In the genomic region with DNA sequence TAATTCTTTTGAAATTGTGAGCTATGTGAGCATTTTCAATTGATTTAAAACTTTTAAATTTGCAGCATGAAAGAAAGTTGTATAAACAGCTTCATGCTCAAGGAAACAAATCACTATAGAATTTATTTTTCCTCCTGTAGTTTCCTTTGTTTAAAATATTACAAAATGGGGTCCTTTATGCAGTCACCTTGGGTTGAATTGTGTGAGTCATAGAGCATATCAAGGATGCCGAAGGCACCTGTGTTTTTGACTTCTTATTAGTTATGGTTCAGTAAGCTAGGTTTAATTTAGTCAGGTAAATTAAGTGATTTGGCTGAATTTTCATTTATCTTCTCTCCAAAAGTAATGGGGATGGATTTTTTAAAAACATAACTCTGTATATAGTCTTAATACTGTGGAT, we compare ENCODE assay signal across 28 cellular contexts.
"Had no signal": no experiment of that assay in that cellular context is flagged by ENCODE, and none has a peak within 500 bp of the region (broad histone marks: within the 10 kb centered on the region; RNA-seq: fewer than 3 reads in every experiment).

No MANE protein-coding gene starts in this region.

- ATAC-seq: activated CD8-positive, alpha-beta memory T cell treated with anti-CD3 and anti-CD28 coated beads, Interleukin-2, amount 10 ng/mL, durations not matched to agents 7 days and 5 days; activated CD8-positive, alpha-beta T cell treated with anti-CD3 and anti-CD28 coated beads, Interleukin-2, amount 10 ng/mL, durations not matched to agents 7 days and 5 days; activated naive CD8-positive, alpha-beta T cell treated with anti-CD3 and anti-CD28 coated beads, Interleukin-2, amount 50 U/mL, for 24 hours had no signal

- H3K27ac ChIP-seq: ascending aorta, cardiac muscle cell, VCaP had no signal

- DNase-seq: activated B cell treated with CpG ODN at 0.5 μM for 24 hours; activated CD4-positive, alpha-beta memory T cell treated with anti-CD3 and anti-CD28 coated beads, Interleukin-2, amount 10 ng/mL, durations not matched to agents 7 days and 5 days; activated CD4-positive, alpha-beta T cell treated with anti-CD3 and anti-CD28 coated beads for 4 hours; activated CD4-positive, alpha-beta T cell treated with anti-CD3 and anti-CD28 coated beads, Interleukin-2, amount 10 ng/mL, durations not matched to agents 24 days and 14 days; activated CD4-positive, alpha-beta T cell treated with anti-CD3 and anti-CD28 coated beads, Interleukin-2, amount 50 U/mL, for 1 hour; activated CD4-positive, alpha-beta T cell treated with anti-CD3 and anti-CD28 coated beads, Interleukin-2, amount 50 U/mL, for 48 hours; activated CD4-positive, CD25-positive, alpha-beta regulatory T cell treated with anti-CD3 and anti-CD28 coated beads, Interleukin-2, amount 50 U/mL, for 72 hours; activated CD8-positive, alpha-beta memory T cell treated with anti-CD3 and anti-CD28 coated beads for 24 hours; activated CD8-positive, alpha-beta memory T cell treated with anti-CD3 and anti-CD28 coated beads, Interleukin-2, amount 10 ng/mL, durations not matched to agents 7 days and 5 days; activated CD8-positive, alpha-beta memory T cell treated with anti-CD3 and anti-CD28 coated beads, Interleukin-2, amount 50 U/mL, for 48 hours; activated CD8-positive, alpha-beta T cell treated with anti-CD3 and anti-CD28 coated beads, Interleukin-2, amount 10 ng/mL, durations not matched to agents 7 days and 5 days; activated effector memory CD4-positive, alpha-beta T cell treated with Interleukin-2 at 50 U/mL for 16 hours; activated gamma-delta T cell; activated naive CD4-positive, alpha-beta T cell treated with anti-CD3 and anti-CD28 coated beads, Interleukin-2, amount 10 ng/mL, durations not matched to agents 7 days and 5 days; activated naive CD4-positive, alpha-beta T cell treated with Interleukin-2 at 50 U/mL for 16 hours; activated naive CD8-positive, alpha-beta T cell treated with anti-CD3 and anti-CD28 coated beads, Interleukin-2, amount 10 ng/mL, durations not matched to agents 7 days and 5 days; activated naive CD8-positive, alpha-beta T cell treated with anti-CD3 and anti-CD28 coated beads, Interleukin-2, amount 50 U/mL, for 24 hours; activated T-cell treated with anti-CD3 and anti-CD28 coated beads, Interleukin-2, amount 50 U/mL, for 24 hours; activated T-cell treated with anti-CD3 and anti-CD28 coated beads, Interleukin-2, amount 50 U/mL, for 48 hours; amygdala; anterior cingulate cortex; caudate nucleus; cerebellar nuclear complex; T-helper 2 cell; T-helper 9 cell had no signal

- H3K4me1 ChIP-seq: ascending aorta had no signal

- H3K36me3 ChIP-seq: cardiac muscle cell had no signal

- H3K9me3 ChIP-seq: ascending aorta had no signal

- H3K27me3 ChIP-seq: ascending aorta, cardiac muscle cell had no signal

- H3K4me3 ChIP-seq: ascending aorta, cardiac muscle cell had no signal
